In genomic region chr6:56869346-56869745, GRCh38 we compare ENCODE assay signal across 23 cellular contexts.
DNase-seq lines count a peak whose midpoint lies in the region; ATAC-seq, FAIRE-seq and TF ChIP-seq lines count a peak whose summit lies in the region.
"Had no signal": no experiment of that assay in that cellular context is flagged by ENCODE, and none has a peak within 500 bp of the region (broad histone marks: within the 10 kb centered on the region; RNA-seq: fewer than 3 reads in every experiment).

No MANE protein-coding gene starts in this region.

- TF ChIP-seq RAD21 in GM12878 (IDR thresholded peaks at IDR 0.05; ENCODE audit: insufficient read depth, low read depth, low read length): no peak

- H2BK5ac ChIP-seq in trophoblast cell (ENCODE audit: low read depth, low read length, poor library complexity): no peak overlapping the region

- no peak for TF ChIP-seq CTCF in GM12878 (IDR thresholded peaks at IDR 0.05 in 2 of 3, conservative IDR thresholded peaks at IDR 0.05 in 1 of 3; ENCODE audit: control insufficient read depth in 2 of 3, extremely low read depth in 1 of 3, insufficient read depth in 1 of 3, low read depth in 3 of 3, low read length in 3 of 3)
- no peak for TF ChIP-seq CTCF in left ventricle myocardium inferior (IDR thresholded peaks at IDR 0.05; ENCODE audit: borderline replicate concordance)

- H3K9ac ChIP-seq in GM12878 (ENCODE audit: control insufficient read depth, insufficient read depth, low read length) (no peak overlapping the region), trophoblast cell (ENCODE audit: low read length) (no peak overlapping the region)

- no peak overlapping the region for H3K14ac ChIP-seq in trophoblast cell (ENCODE audit: low read length)

- no TSS peak for BruUV-seq in GM12878 (replicated peaks; lab: Mats Ljungman, UMichigan)

- H3K4ac ChIP-seq in trophoblast cell (ENCODE audit: low read depth, low read length): no peak overlapping the region

- H2AFZ ChIP-seq in GM12878 (ENCODE audit: control insufficient read depth, low read depth, low read length) (peak overlapping the region; percentile 50), trophoblast cell (ENCODE audit: insufficient read depth, low read length, poor library complexity) (no peak overlapping the region)

- POLR2A ChIA-PET in GM12878 (lab: Charles Lee): no interaction called here

- H3K4me3 ChIP-seq in GM12878 (no peak overlapping the region; the same call in 1 of the 2 replicates), trophoblast cell (ENCODE audit: low read depth, low read length) (no peak overlapping the region), left ventricle myocardium inferior (no peak overlapping the region)
- H3K4me3 ChIP-seq: breast epithelium, lower lobe of right lung, right lobe of liver, testis had no signal

- no peaks in the 10 kb centered on the region for H3K79me2 ChIP-seq in GM12878 (ENCODE audit: control insufficient read depth, insufficient read depth, low read length)
- no peaks in the 10 kb centered on the region for H3K79me2 ChIP-seq in trophoblast cell (ENCODE audit: control insufficient read depth, insufficient read depth, low read length, poor library complexity)

- no peaks in the 10 kb centered on the region for H3K9me3 ChIP-seq in GM12878 (replicated peaks; ENCODE audit: control insufficient read depth, insufficient read depth, low read length)
- no peaks in the 10 kb centered on the region for H3K9me3 ChIP-seq in trophoblast cell (ENCODE audit: insufficient read depth, low read depth, low read length)
- H3K9me3 ChIP-seq in left ventricle myocardium inferior (replicated peaks): no peaks in the 10 kb centered on the region
- H3K9me3 ChIP-seq: breast epithelium, lower lobe of right lung, right lobe of liver, testis had no signal

- no peak overlapping the region for H4K8ac ChIP-seq in trophoblast cell (ENCODE audit: low read depth, low read length)

- no peak overlapping the region for H4K12ac ChIP-seq in trophoblast cell (ENCODE audit: low read depth, low read length)

- H2BK120ac ChIP-seq in trophoblast cell (ENCODE audit: insufficient read depth, low read length, poor library complexity): no peak overlapping the region

- H2AK5ac ChIP-seq in trophoblast cell (ENCODE audit: low read length): peak overlapping the region; percentile 14

- in situ Hi-C loops in GM12878 (cut with MboI): loop anchor here (10.0 kb wide), 1 partner anchor 515 kb away; no protein-coding TSS in a partner anchor

- ATAC-seq in GM18502 (IDR thresholded peaks at IDR 0.05; ENCODE audit: poor library complexity, unreplicated experiment) (peak; percentile 35), HG03432 (IDR thresholded peaks at IDR 0.05; ENCODE audit: unreplicated experiment) (peak; percentile 23), GM12878 (no peak; the same call in 1 of the 3 replicates)
- ATAC-seq: activated naive CD8-positive, alpha-beta T cell treated with anti-CD3 and anti-CD28 coated beads, Interleukin-2, amount 50 U/mL, for 24 hours; HepG2; lower lobe of right lung; right lobe of liver; stimulated activated memory B cell treated with anti-CD40 and anti-IgM and Interleukin-4, amounts not matched to agents 10 μg/mL and 1 μg/mL and 100 μg/mL, for 72 hours had no signal

- SMC1A ChIA-PET in GM12878 (lab: Charles Lee; ENCODE audit: uncharacterized antibody, unreplicated experiment): interaction anchor here (0.8 to 1.5 kb wide), 5 partner anchors 9 to 234 kb away, joined by 3 to 5 read pairs (median 3); no protein-coding TSS in a partner anchor

- H3K18ac ChIP-seq in trophoblast cell (ENCODE audit: low read length): no peak overlapping the region

- no peak for TF ChIP-seq POLR2A in GM12878 (IDR thresholded peaks at IDR 0.05; ENCODE audit: low read depth, low read length)

- H3K23ac ChIP-seq in trophoblast cell (ENCODE audit: low read length): no peak overlapping the region

- DNase-seq in GM12878 (ENCODE audit: low read depth, low spot score): no peak
- DNase-seq in trophoblast cell: no peak
- no peak for DNase-seq in NCI-H2227 treated with DMSO at 0.1 percent for 48 hours (lab: John Stamatoyannopoulos, UW)
- DNase-seq in left ventricle myocardium inferior: no peak
- no peak for DNase-seq in GM19239 (ENCODE audit: insufficient read length, low spot score)
- DNase-seq: activated CD8-positive, alpha-beta memory T cell treated with anti-CD3 and anti-CD28 coated beads, Interleukin-2, amount 50 U/mL, for 4 hours; activated effector memory CD4-positive, alpha-beta T cell treated with Interleukin-2 at 50 U/mL for 16 hours; activated naive CD8-positive, alpha-beta T cell treated with anti-CD3 and anti-CD28 coated beads, Interleukin-2, amount 50 U/mL, for 24 hours; CD4-positive, CD25-positive, alpha-beta regulatory T cell; foreskin melanocyte; GF-D8; hypothalamus; islet precursor cell; lower lobe of right lung; right lobe of liver; testis had no signal

- peaks cover 18% of the 10 kb centered on the region for H3K4me1 ChIP-seq in GM12878 (ENCODE audit: control insufficient read depth, insufficient read depth, low read length)
- H3K4me1 ChIP-seq in trophoblast cell (ENCODE audit: control insufficient read depth in 1 of 2, insufficient read depth in 2 of 2, low read length in 2 of 2): peaks cover 0 to 4% of the 10 kb centered on the region in 2 experiments
- no peaks in the 10 kb centered on the region for H3K4me1 ChIP-seq in left ventricle myocardium inferior
- H3K4me1 ChIP-seq: breast epithelium, lower lobe of right lung, right lobe of liver, testis had no signal

- H4K91ac ChIP-seq in trophoblast cell (ENCODE audit: low read depth, low read length): no peak overlapping the region

- H3K79me1 ChIP-seq in trophoblast cell (ENCODE audit: low read length): peaks cover 1% of the 10 kb centered on the region

- no peak for TF ChIP-seq EP300 in GM12878 (IDR thresholded peaks at IDR 0.05; ENCODE audit: borderline replicate concordance in 1 of 2, control insufficient read depth in 1 of 2, low read depth in 2 of 2, low read length in 2 of 2)

- FAIRE-seq in GM12878 (lab: Jason Lieb, UNC) (no peak), GM19239 (lab: Jason Lieb, UNC) (no peak)
- FAIRE-seq: GM12891 had no signal

- RAD21 ChIA-PET in GM12878 (lab: Charles Lee; ENCODE audit: unreplicated experiment): interaction anchor here (1.6 kb wide), 1 partner anchor 18 kb away, joined by 3 read pairs; no protein-coding TSS in a partner anchor

- WGBS in GM12878 (ENCODE audit: insufficient coverage, insufficient replicate concordance, low lambda C conversion rate, missing lambda C conversion rate): 26% methylated on average over 2 of the region's 2 CpGs
- WGBS in trophoblast cell (ENCODE audit: extremely low coverage, insufficient coverage, insufficient read length): no CpG with 5 or more reads among the region's 2 CpGs

- peak overlapping the region; percentile 17 for H2BK12ac ChIP-seq in trophoblast cell (ENCODE audit: low read length)

- CTCF ChIA-PET in GM12878 (lab: Yijun Ruan, JAX): interaction anchor here (0.6 to 1.5 kb wide), 5 partner anchors 12 to 34 kb away, joined by 3 to 8 read pairs (median 4); no protein-coding TSS in a partner anchor

- H3K27ac ChIP-seq in GM12878 (ENCODE audit: control insufficient read depth, insufficient read depth) (peak overlapping the region; percentile 61), trophoblast cell (ENCODE audit: low read depth, low read length) (no peak overlapping the region), left ventricle myocardium inferior (replicated peaks) (no peak overlapping the region)
- H3K27ac ChIP-seq: breast epithelium, lower lobe of right lung, right lobe of liver, testis, VCaP had no signal

- intact Hi-C loops in GM12878 (cut with micrococcal nuclease; ENCODE audit: unreplicated experiment) (no loop called here), left ventricle myocardium inferior (cut with micrococcal nuclease) (no loop called here)

- H3K36me3 ChIP-seq in GM12878 (ENCODE audit: control insufficient read depth in 2 of 2, insufficient read depth in 2 of 2, low read length in 1 of 2) (no peaks in the 10 kb centered on the region), trophoblast cell (ENCODE audit: control insufficient read depth in 1 of 2, insufficient read depth in 2 of 2, low read length in 2 of 2) (no peaks in the 10 kb centered on the region), left ventricle myocardium inferior (no peaks in the 10 kb centered on the region)
- H3K36me3 ChIP-seq: breast epithelium, lower lobe of right lung, right lobe of liver had no signal

- H4K20me1 ChIP-seq in GM12878 (ENCODE audit: control insufficient read depth, insufficient read depth): no peaks in the 10 kb centered on the region

- H3K27me3 ChIP-seq in GM12878 (replicated peaks in 1 of 2; ENCODE audit: control insufficient read depth in 2 of 2, insufficient read depth in 2 of 2, low read length in 1 of 2) (no peaks in the 10 kb centered on the region), trophoblast cell (ENCODE audit: insufficient read depth, low read length) (no peaks in the 10 kb centered on the region), left ventricle myocardium inferior (ENCODE audit: low read depth) (no peaks in the 10 kb centered on the region)
- H3K27me3 ChIP-seq: breast epithelium, right lobe of liver, testis had no signal

- H3K4me2 ChIP-seq in GM12878 (ENCODE audit: control insufficient read depth, insufficient read depth): peak overlapping the region; percentile 63; the same call in 1 of the 2 replicates
- H3K4me2 ChIP-seq in trophoblast cell (ENCODE audit: low read length): no peak overlapping the region

TF ChIP-seq in GM12878, 131 proteins besides CTCF, POLR2A, EP300 and RAD21:
- TF ChIP-seq IRF3 (IDR thresholded peaks at IDR 0.05): no peak
- peak; percentile 62 for TF ChIP-seq RUNX3 (IDR thresholded peaks at IDR 0.05; ENCODE audit: low read length)
